13 cellular contexts compared by ENCODE assay signal in genomic region chr10:84291389-84291788, GRCh38. TPM values are rescaled to one million over a fixed set of nuclear protein-coding genes. Genes with fewer than 3 reads are reported as not detected.
DNase-seq lines count a peak whose midpoint lies in the region; TF ChIP-seq lines count a peak whose summit lies in the region.
"Had no signal": no experiment of that assay in that cellular context is flagged by ENCODE, and none has a peak within 500 bp of the region (broad histone marks: within the 10 kb centered on the region; RNA-seq: fewer than 3 reads in every experiment).

No MANE protein-coding gene starts in this region.

- TF ChIP-seq CTCF in endothelial cell (IDR thresholded peaks at IDR 0.05; ENCODE audit: unreplicated experiment) (no peak), sigmoid colon (IDR thresholded peaks at IDR 0.05) (no peak)

- H3K27ac ChIP-seq in neuronal stem cell (replicated peaks; ENCODE audit: low read length) (no peak overlapping the region), sigmoid colon (no peak overlapping the region)
- H3K27ac ChIP-seq: dorsolateral prefrontal cortex had no signal

- H3K4me3 ChIP-seq in NT2/D1 (ENCODE audit: insufficient read length, low read depth) (no peak overlapping the region), neuronal stem cell (ENCODE audit: low read length in 2 of 2) (no peak overlapping the region), sigmoid colon (no peak overlapping the region)
- H3K4me3 ChIP-seq: dorsolateral prefrontal cortex had no signal

- H3K36me3 ChIP-seq in NT2/D1 (ENCODE audit: insufficient read depth, insufficient read length, low read length) (no peaks in the 10 kb centered on the region), neuronal stem cell (replicated peaks in 1 of 2; ENCODE audit: control insufficient read depth in 2 of 2, insufficient read depth in 2 of 2, low read length in 2 of 2) (no peaks in the 10 kb centered on the region), sigmoid colon (no peaks in the 10 kb centered on the region)

- no peak overlapping the region for H3K14ac ChIP-seq in neuronal stem cell (ENCODE audit: low read length)

- peaks cover 26% of the 10 kb centered on the region for H3K4me1 Mint-ChIP-seq in endothelial cell (ENCODE audit: unreplicated experiment)
- H3K4me1 Mint-ChIP-seq: IgD-negative memory B cell, memory B cell had no signal

- H3K36me3 Mint-ChIP-seq in endothelial cell (ENCODE audit: low read depth, unreplicated experiment): no peaks in the 10 kb centered on the region
- H3K36me3 Mint-ChIP-seq: activated CD8-positive, alpha-beta memory T cell treated with anti-CD3 and anti-CD28 coated beads, Interleukin-2, amount 10 ng/mL, durations not matched to agents 7 days and 5 days; IgD-negative memory B cell; memory B cell had no signal

- no peak overlapping the region for H4K8ac ChIP-seq in neuronal stem cell (ENCODE audit: low read depth, low read length)

- H3K9ac ChIP-seq in NT2/D1 (ENCODE audit: insufficient read length, low read depth) (no peak overlapping the region), neuronal stem cell (ENCODE audit: low read depth, low read length, poor library complexity) (no peak overlapping the region)

- intact Hi-C loops in sigmoid colon (cut with DNase I): no loop called here

- no peak overlapping the region for H2AK5ac ChIP-seq in neuronal stem cell (ENCODE audit: low read depth, low read length)

- H2BK15ac ChIP-seq in neuronal stem cell (ENCODE audit: low read length): no peak overlapping the region

- H3K23ac ChIP-seq in neuronal stem cell (ENCODE audit: low read depth, low read length, poor library complexity): no peak overlapping the region

- no peaks in the 10 kb centered on the region for H3K27me3 Mint-ChIP-seq in endothelial cell (ENCODE audit: unreplicated experiment)

- no peak overlapping the region for H2BK5ac ChIP-seq in neuronal stem cell (ENCODE audit: low read length)

- no peak overlapping the region for H2BK120ac ChIP-seq in neuronal stem cell (ENCODE audit: low read depth, low read length)

- WGBS in neuronal stem cell (ENCODE audit: extremely low coverage in 2 of 2, insufficient read length in 2 of 2, insufficient replicate concordance in 1 of 2), 2 donors: no CpG with 5 or more reads among the region's 1 CpG
- 28 to 40% methylated on average over 1 of the region's 1 CpG for WGBS in sigmoid colon, 2 donors

- no peaks in the 10 kb centered on the region for H3K27me3 ChIP-seq in NT2/D1 (ENCODE audit: insufficient read depth, insufficient read length)
- H3K27me3 ChIP-seq in neuronal stem cell (ENCODE audit: control insufficient read depth in 3 of 3, insufficient read depth in 3 of 3, low read depth in 1 of 3, low read length in 3 of 3): no peaks in the 10 kb centered on the region
- no peaks in the 10 kb centered on the region for H3K27me3 ChIP-seq in sigmoid colon
- H3K27me3 ChIP-seq: dorsolateral prefrontal cortex had no signal

- no peak overlapping the region for H3K4ac ChIP-seq in neuronal stem cell (ENCODE audit: low read length)

- no peaks in the 10 kb centered on the region for H3K9me3 Mint-ChIP-seq in endothelial cell (ENCODE audit: unreplicated experiment)
- H3K9me3 Mint-ChIP-seq: IgD-negative memory B cell, memory B cell had no signal

- no peak overlapping the region for H2BK12ac ChIP-seq in neuronal stem cell (ENCODE audit: low read length)

- H3K79me1 ChIP-seq in neuronal stem cell (ENCODE audit: low read depth, low read length): no peaks in the 10 kb centered on the region

- no peak overlapping the region for H4K91ac ChIP-seq in neuronal stem cell (ENCODE audit: low read depth, low read length, poor library complexity)

- no peak overlapping the region for H3K18ac ChIP-seq in neuronal stem cell (ENCODE audit: low read length)

- no peak for TF ChIP-seq POLR2A in sigmoid colon (IDR thresholded peaks at IDR 0.05)

- TF ChIP-seq EP300 in sigmoid colon (IDR thresholded peaks at IDR 0.05): no peak

- peak; percentile 39 for DNase-seq in HCEC 1CT
- peak; percentile 35 for DNase-seq in NT2/D1 (ENCODE audit: low read depth, low spot score)
- DNase-seq in endothelial cell (ENCODE audit: low spot score): peak; percentile 43
- DNase-seq in neuronal stem cell (ENCODE audit: low spot score): peak; percentile 54
- DNase-seq in sigmoid colon: no peak
- no peak for DNase-seq in KG1 (lab: John Stamatoyannopoulos, UW)
- no peak for DNase-seq in stimulated activated naive CD4-positive, alpha-beta T cell treated with Interleukin-2 at 50 U/mL for 16 hours (lab: John Stamatoyannopoulos, UW)
- no peak for DNase-seq in NCI-H69 (lab: John Stamatoyannopoulos, UW)
- DNase-seq: activated CD8-positive, alpha-beta memory T cell treated with anti-CD3 and anti-CD28 coated beads, Interleukin-2, amount 10 ng/mL, durations not matched to agents 7 days and 5 days; dorsolateral prefrontal cortex had no signal

- peaks cover 4% of the 10 kb centered on the region for H3K4me1 ChIP-seq in NT2/D1 (ENCODE audit: insufficient read depth, insufficient read length)
- peaks cover 0 to 2% of the 10 kb centered on the region in 2 donors for H3K4me1 ChIP-seq in neuronal stem cell (ENCODE audit: control insufficient read depth in 2 of 2, insufficient read depth in 1 of 2, low read depth in 1 of 2, low read length in 2 of 2)
- H3K4me1 ChIP-seq in sigmoid colon: no peaks in the 10 kb centered on the region

- no peak overlapping the region for H3K27ac Mint-ChIP-seq in endothelial cell (ENCODE audit: unreplicated experiment)
- H3K27ac Mint-ChIP-seq: activated CD8-positive, alpha-beta memory T cell treated with anti-CD3 and anti-CD28 coated beads, Interleukin-2, amount 10 ng/mL, durations not matched to agents 7 days and 5 days; IgD-negative memory B cell; memory B cell had no signal

- H3K4me3 Mint-ChIP-seq in endothelial cell (ENCODE audit: unreplicated experiment): no peak overlapping the region
- H3K4me3 Mint-ChIP-seq: activated CD8-positive, alpha-beta memory T cell treated with anti-CD3 and anti-CD28 coated beads, Interleukin-2, amount 10 ng/mL, durations not matched to agents 7 days and 5 days; IgD-negative memory B cell; memory B cell had no signal

- H2AFZ ChIP-seq in neuronal stem cell (ENCODE audit: low read length): no peak overlapping the region

- H3K9me3 ChIP-seq in NT2/D1 (ENCODE audit: insufficient read depth, low read length) (no peaks in the 10 kb centered on the region), neuronal stem cell (replicated peaks in 1 of 2; ENCODE audit: control insufficient read depth in 2 of 2, insufficient read depth in 1 of 2, low read depth in 1 of 2, low read length in 2 of 2) (no peaks in the 10 kb centered on the region), sigmoid colon (no peaks in the 10 kb centered on the region)

- no peak overlapping the region for H3K4me2 ChIP-seq in neuronal stem cell (ENCODE audit: insufficient read depth, low read length, poor library complexity, severe bottlenecking)

RNA-seq across cellular contexts. Expression of gene CCSER2, which starts 37.0 kb away (rescaled TPM):
- total RNA-seq in endothelial cell (ENCODE audit: unreplicated experiment): 80.2 TPM
- polyA plus RNA-seq in neuronal stem cell (2013, experiment 1 of 2): 34.0 TPM
- 36.4 TPM for polyA plus RNA-seq in neuronal stem cell (2013, experiment 2 of 2)
- 100 to 1,000 TPM in 1 of 4 donors, 10 to 100 TPM in 3; 83.2 to 101 (median 91.2) TPM for total RNA-seq in sigmoid colon
- 10 to 100 TPM; 10.2 to 11.5 (median 10.4) TPM for polyA plus RNA-seq in sigmoid colon

RNA-seq across cellular contexts. Expression of gene RGR, which starts 46.5 kb away (rescaled TPM):
- total RNA-seq in endothelial cell (ENCODE audit: unreplicated experiment) (not detected), sigmoid colon (1 to 10 TPM in 2 of 4 donors, under 1 TPM in 1, not detected in 1; 0.82 to 3.6 (median 1.4) TPM)
- 1.0 TPM for polyA plus RNA-seq in neuronal stem cell (2013, experiment 1 of 2)
- 1.3 TPM for polyA plus RNA-seq in neuronal stem cell (2013, experiment 2 of 2)
- not detected for polyA plus RNA-seq in sigmoid colon
- total RNA-seq: activated CD8-positive, alpha-beta memory T cell treated with anti-CD3 and anti-CD28 coated beads, Interleukin-2, amount 10 ng/mL, durations not matched to agents 7 days and 5 days had no signal
- polyA plus RNA-seq: IgD-negative memory B cell had no signal

RNA-seq across cellular contexts. Expression of gene LRIT1, which starts 50.0 kb away (rescaled TPM):
- total RNA-seq in endothelial cell (ENCODE audit: unreplicated experiment) (not detected), sigmoid colon (not detected)
- polyA plus RNA-seq in neuronal stem cell (2013, experiment 1 of 2): 0.01 TPM
- not detected for polyA plus RNA-seq in neuronal stem cell (2013, experiment 2 of 2)
- polyA plus RNA-seq in sigmoid colon: not detected
- total RNA-seq: activated CD8-positive, alpha-beta memory T cell treated with anti-CD3 and anti-CD28 coated beads, Interleukin-2, amount 10 ng/mL, durations not matched to agents 7 days and 5 days; urinary bladder had no signal
- polyA plus RNA-seq: IgD-negative memory B cell, urinary bladder had no signal

Comparison
In these comparisons a context has a peak if more than half of its experiments do, and no peak if none do; other contexts are left out.
1. DNase-seq: peak in HCEC 1CT (single experiment), NT2/D1 (single experiment), endothelial cell (single experiment) and neuronal stem cell (single experiment); none in sigmoid colon (single experiment), KG1 (single experiment), stimulated activated naive CD4-positive, alpha-beta T cell treated with Interleukin-2 at 50 U/mL for 16 hours (single experiment) and NCI-H69 (single experiment).